In the genomic region with DNA sequence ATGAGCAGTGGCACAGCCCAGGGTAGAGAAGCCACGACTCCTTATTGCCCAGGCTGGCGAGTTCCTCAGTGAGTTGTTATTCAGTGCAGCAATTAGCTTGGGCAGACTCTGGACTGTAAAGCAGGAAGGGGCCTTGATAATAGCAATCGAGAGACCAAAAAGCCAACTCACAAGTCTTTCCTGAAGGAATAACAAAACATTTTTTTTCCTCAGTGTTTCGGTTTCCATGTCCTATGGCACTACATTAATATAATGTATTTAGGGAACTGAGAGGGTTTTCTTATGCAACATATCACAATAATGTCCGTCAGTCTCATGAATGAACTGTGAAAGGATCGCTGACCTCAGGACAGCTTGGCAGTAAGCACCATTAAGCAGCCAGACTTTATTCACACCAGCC, we compare ENCODE assay signal across 20 cellular contexts.
DNase-seq lines count a peak whose midpoint lies in the region; ATAC-seq, FAIRE-seq and TF ChIP-seq lines count a peak whose summit lies in the region.
"Had no signal": no experiment of that assay in that cellular context is flagged by ENCODE, and none has a peak within 500 bp of the region (broad histone marks: within the 10 kb centered on the region; RNA-seq: fewer than 3 reads in every experiment).

No MANE protein-coding gene starts in this region.

- no peak for TF ChIP-seq CTCF in endothelial cell of umbilical vein (IDR thresholded peaks at IDR 0.05; ENCODE audit: extremely low read depth in 1 of 2, insufficient read depth in 1 of 2, low read depth in 1 of 2, low read length in 2 of 2)
- no peak for TF ChIP-seq CTCF in thyroid gland (IDR thresholded peaks at IDR 0.05)

- H3K27me3 ChIP-seq in endothelial cell of umbilical vein (ENCODE audit: control insufficient read depth in 2 of 2, insufficient read depth in 2 of 2, low read length in 2 of 2), result no peaks in the 10 kb centered on the region
- no peaks in the 10 kb centered on the region for H3K27me3 ChIP-seq in mucosa of rectum (ENCODE audit: control insufficient read depth in 2 of 2, insufficient read depth in 2 of 2, low read length in 2 of 2)
- no peaks in the 10 kb centered on the region for H3K27me3 ChIP-seq in thyroid gland
- H3K27me3 ChIP-seq: neutrophil had no signal

- intact Hi-C loops in endothelial cell of umbilical vein (cut with micrococcal nuclease), result loop anchor here (5.0 kb wide), 1 partner anchor 34 kb away; no protein-coding TSS in a partner anchor
- intact Hi-C loops in thyroid gland (cut with DNase I), result no loop called here

- H3K9me3 ChIP-seq in endothelial cell of umbilical vein (replicated peaks; ENCODE audit: control insufficient read depth, insufficient read depth, low read length) (no peaks in the 10 kb centered on the region), mucosa of rectum (ENCODE audit: control insufficient read depth in 2 of 2, low read length in 2 of 2) (no peaks in the 10 kb centered on the region), thyroid gland (no peaks in the 10 kb centered on the region)
- H3K9me3 ChIP-seq: A549, neutrophil had no signal

- peak overlapping the region; percentile 32 for H2AFZ ChIP-seq in endothelial cell of umbilical vein (ENCODE audit: low read depth, low read length)

- TF ChIP-seq POLR2A in endothelial cell of umbilical vein (IDR thresholded peaks at IDR 0.05; ENCODE audit: low read depth, low read length) (no peak), thyroid gland (IDR thresholded peaks at IDR 0.05) (no peak)

- FAIRE-seq in endothelial cell of umbilical vein (lab: Jason Lieb, UNC), result peak; percentile 8
- FAIRE-seq: A549, H54 had no signal

- dilution Hi-C loops in endothelial cell of umbilical vein (cut with MboI; ENCODE audit: extremely low pct_ligation_motif_present, low sequenced_read_pairs), result no loop called here

- H3K27ac ChIP-seq in endothelial cell of umbilical vein (ENCODE audit: insufficient read depth, low read depth, low read length) (no peak overlapping the region), mucosa of rectum (ENCODE audit: low read depth in 2 of 2, low read length in 2 of 2) (peak overlapping the region; percentile 77 to 78), thyroid gland (peak overlapping the region; percentile 28 to 67 (median 44))
- H3K27ac ChIP-seq: A549, neutrophil had no signal

- no TSS peak for BruUV-seq in endothelial cell of umbilical vein (replicated peaks; lab: Mats Ljungman, UMichigan)

- DNase-seq in NOMO-1 (lab: John Stamatoyannopoulos, UW; ENCODE audit: unreplicated experiment in 2 of 2) (peak; percentile 48 to 83), NOMO-1 treated with dmso at 0.1 percent for 144 hours (lab: John Stamatoyannopoulos, UW; ENCODE audit: unreplicated experiment) (no peak), endothelial cell of umbilical vein (ENCODE audit: low read depth, low spot score) (peak; percentile 68), thyroid gland (no peak), NCI-H446 (lab: John Stamatoyannopoulos, UW) (no peak)
- no peak for DNase-seq in effector CD4-positive, alpha-beta T cell
- DNase-seq: activated CD4-positive, alpha-beta T cell treated with anti-CD3 and anti-CD28 coated beads for 1 hour; aorta; CD4-positive, alpha-beta T cell; EL; left cardiac atrium; NCI-H1694; NCI-H774 had no signal

- no peaks in the 10 kb centered on the region for H4K20me1 ChIP-seq in endothelial cell of umbilical vein (replicated peaks; ENCODE audit: control insufficient read depth, extremely low read depth, insufficient read depth, low read length)

- H3K9ac ChIP-seq in endothelial cell of umbilical vein (replicated peaks; ENCODE audit: extremely low read depth, insufficient read depth, low read length) (no peak overlapping the region), mucosa of rectum (ENCODE audit: low read depth in 1 of 2, low read length in 2 of 2) (peak overlapping the region in 1 of 2 donors; percentile 70)

- CTCF ChIA-PET in endothelial cell of umbilical vein (lab: Charles Lee), result no interaction called here

- no peak overlapping the region for H3K4me2 ChIP-seq in endothelial cell of umbilical vein (ENCODE audit: insufficient read depth, low read length)
- H3K4me2 ChIP-seq: A549 had no signal

- 44 to 63% methylated on average over 6 of the region's 6 CpGs for WGBS in thyroid gland, 2 donors

- no peak for ATAC-seq in GM21381 (IDR thresholded peaks at IDR 0.05; ENCODE audit: unreplicated experiment)
- ATAC-seq: A549; stimulated activated effector memory CD8-positive, alpha-beta T cell treated with anti-CD3 and anti-CD28 coated beads, Interleukin-12 subunit alpha, Interleukin-12 subunit beta, amount 100 ng/mL, for 72 hours had no signal

- no peaks in the 10 kb centered on the region for H3K9me1 ChIP-seq in endothelial cell of umbilical vein (replicated peaks; ENCODE audit: control insufficient read depth, extremely low read depth, insufficient read depth, low read length)

- H3K4me3 ChIP-seq in endothelial cell of umbilical vein (replicated peaks in 1 of 3; ENCODE audit: insufficient read depth in 1 of 3, low read depth in 1 of 3, low read length in 3 of 3), result no peak overlapping the region
- H3K4me3 ChIP-seq in mucosa of rectum (ENCODE audit: low read length in 2 of 2), result peak overlapping the region; percentile 42 to 55
- H3K4me3 ChIP-seq in thyroid gland (replicated peaks in 1 of 3), result no peak overlapping the region
- H3K4me3 ChIP-seq: A549, skin epidermis had no signal

- no peaks in the 10 kb centered on the region for H3K79me2 ChIP-seq in endothelial cell of umbilical vein (ENCODE audit: control insufficient read depth, insufficient read depth, low read length)

- H3K36me3 ChIP-seq in endothelial cell of umbilical vein (ENCODE audit: control insufficient read depth in 2 of 2, extremely low read depth in 1 of 2, insufficient read depth in 2 of 2, low read length in 2 of 2) (no peaks in the 10 kb centered on the region), mucosa of rectum (ENCODE audit: control insufficient read depth in 2 of 2, insufficient read depth in 2 of 2, low read length in 2 of 2) (no peaks in the 10 kb centered on the region), thyroid gland (no peaks in the 10 kb centered on the region)
- H3K36me3 ChIP-seq: neutrophil had no signal

- POLR2A ChIA-PET in endothelial cell of umbilical vein (lab: Charles Lee), result no interaction called here

- peaks cover 9% of the 10 kb centered on the region for H3K4me1 ChIP-seq in endothelial cell of umbilical vein (ENCODE audit: control insufficient read depth, extremely low read depth, insufficient read depth, low read length)
- peaks cover 11 to 30% of the 10 kb centered on the region in 2 donors for H3K4me1 ChIP-seq in mucosa of rectum (ENCODE audit: control insufficient read depth in 2 of 2, insufficient read depth in 2 of 2, low read length in 2 of 2)
- peaks cover 14 to 32% of the 10 kb centered on the region in 2 donors for H3K4me1 ChIP-seq in thyroid gland

TF ChIP-seq in endothelial cell of umbilical vein, 7 proteins besides CTCF, POLR2A, EP300 and RAD21:
- TF ChIP-seq MYC (IDR thresholded peaks at IDR 0.05; ENCODE audit: low read depth, low read length) (no peak), GATA2 (IDR thresholded peaks at IDR 0.05; ENCODE audit: insufficient read depth, insufficient read length, low read depth, low read length) (no peak), EZH2 (IDR thresholded peaks at IDR 0.05; ENCODE audit: borderline replicate concordance, low read depth, low read length, severe bottlenecking) (no peak), FOS (IDR thresholded peaks at IDR 0.05; ENCODE audit: borderline replicate concordance, insufficient read depth, low read length) (no peak), JUN (IDR thresholded peaks at IDR 0.05; ENCODE audit: borderline replicate concordance, insufficient read depth, insufficient read length, low read depth) (no peak), POLR2AphosphoS5 (IDR thresholded peaks at IDR 0.05; ENCODE audit: insufficient read depth, low read depth, low read length) (no peak)
- TF ChIP-seq, protein P1, sequence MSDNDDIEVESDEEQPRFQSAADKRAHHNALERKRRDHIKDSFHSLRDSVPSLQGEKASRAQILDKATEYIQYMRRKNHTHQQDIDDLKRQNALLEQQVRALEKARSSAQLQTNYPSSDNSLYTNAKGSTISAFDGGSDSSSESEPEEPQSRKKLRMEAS (IDR thresholded peaks at IDR 0.05; ENCODE audit: insufficient read depth, insufficient read length), result no peak

Comparison
In these comparisons a context has a peak if more than half of its experiments do, and no peak if none do; other contexts are left out.
1. DNase-seq: peak in NOMO-1 (2 of 2) and endothelial cell of umbilical vein (single experiment); none in NOMO-1 treated with dmso at 0.1 percent for 144 hours (single experiment), thyroid gland (0 of 2), NCI-H446 (0 of 2) and effector CD4-positive, alpha-beta T cell (single experiment).
2. H3K4me3 ChIP-seq: peak in mucosa of rectum (2 of 2); none in endothelial cell of umbilical vein (0 of 3) and thyroid gland (0 of 3).